8 cellular contexts compared by ENCODE assay signal in the genomic region with DNA sequence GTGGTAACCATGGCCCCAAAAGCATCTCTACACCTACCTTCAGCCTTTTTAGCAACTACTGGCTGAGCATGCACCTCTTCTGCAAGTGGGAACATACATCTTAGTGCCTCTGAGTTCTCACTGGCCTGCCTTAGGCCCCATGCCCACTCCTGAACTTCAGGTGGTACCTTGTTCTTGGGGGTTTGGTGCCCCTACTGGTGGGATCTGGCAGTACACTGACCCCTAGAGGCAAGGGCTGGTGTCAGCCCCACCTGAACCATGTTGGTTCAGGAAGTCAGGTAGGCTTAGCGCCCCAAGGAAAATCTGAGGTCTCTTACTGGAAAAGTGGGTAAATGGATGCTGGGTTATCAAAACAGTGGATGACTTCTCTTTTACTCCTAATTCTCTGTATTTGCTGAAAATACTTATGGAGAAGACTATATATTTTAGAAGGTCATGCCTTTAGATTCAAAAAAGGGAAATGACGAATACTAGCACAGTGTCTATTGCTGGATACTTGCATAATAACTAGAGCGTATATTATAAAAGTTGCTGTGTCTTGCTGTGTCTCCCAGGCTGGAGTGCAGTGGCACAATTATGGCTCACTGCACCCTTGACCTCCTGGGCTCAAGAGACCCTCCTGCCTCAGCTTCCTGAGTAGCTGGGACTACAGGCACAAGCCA.
A peak's percentile ranks its signal among the peaks of the same experiment; 100 is the strongest.
DNase-seq lines count a peak whose midpoint lies in the region; ATAC-seq and TF ChIP-seq lines count a peak whose summit lies in the region.

No MANE protein-coding gene starts in this region.

- no peak overlapping the region for H3K27ac ChIP-seq in CD4-positive, alpha-beta T cell (ENCODE audit: low read depth, low read length)
- no peak overlapping the region for H3K27ac ChIP-seq in ascending aorta
- H3K27ac ChIP-seq in naive thymus-derived CD4-positive, alpha-beta T cell (ENCODE audit: low read depth, low read length): no peak overlapping the region

- H3K27ac Mint-ChIP-seq in CD4-positive, alpha-beta T cell: no peak overlapping the region
- no peak overlapping the region for H3K27ac Mint-ChIP-seq in naive thymus-derived CD4-positive, alpha-beta T cell

- intact Hi-C loops in CD4-positive, alpha-beta T cell (cut with DNase I, micrococcal nuclease): no loop called here
- intact Hi-C loops in ascending aorta (cut with DNase I): no loop called here
- intact Hi-C loops in naive thymus-derived CD4-positive, alpha-beta T cell (cut with micrococcal nuclease): no loop called here

- no peaks in the 10 kb centered on the region for H3K36me3 Mint-ChIP-seq in CD4-positive, alpha-beta T cell (ENCODE audit: low read depth)
- H3K36me3 Mint-ChIP-seq in naive thymus-derived CD4-positive, alpha-beta T cell: no peaks in the 10 kb centered on the region

- H3K36me3 ChIP-seq in ascending aorta (peaks cover 0 to 16% of the 10 kb centered on the region in 2 donors), MG63 (peaks cover 3% of the 10 kb centered on the region)
- no peaks in the 10 kb centered on the region for H3K36me3 ChIP-seq in naive thymus-derived CD4-positive, alpha-beta T cell (ENCODE audit: control insufficient read depth in 2 of 3, insufficient read depth in 3 of 3, low read length in 3 of 3)

- H3K27me3 ChIP-seq in CD4-positive, alpha-beta T cell (ENCODE audit: control insufficient read depth, insufficient read depth, low read length): no peaks in the 10 kb centered on the region
- H3K27me3 ChIP-seq in ascending aorta: no peaks in the 10 kb centered on the region
- H3K27me3 ChIP-seq in naive thymus-derived CD4-positive, alpha-beta T cell (ENCODE audit: control insufficient read depth in 2 of 2, insufficient read depth in 2 of 2, low read length in 2 of 2): no peaks in the 10 kb centered on the region
- no peaks in the 10 kb centered on the region for H3K27me3 ChIP-seq in MG63

- CTCF ChIA-PET in CD4-positive, alpha-beta T cell (lab: Charles Lee): no interaction called here
- CTCF ChIA-PET in naive thymus-derived CD4-positive, alpha-beta T cell (lab: Charles Lee): no interaction called here

- peak in 1 of 10 experiments; percentile 2 for DNase-seq in CD4-positive, alpha-beta T cell
- peak; percentile 54 for DNase-seq in HuH-7 (ENCODE audit: low spot score)
- DNase-seq in ascending aorta (ENCODE audit: low spot score in 2 of 2): no peak
- peak in 1 of 9 donors; percentile 25 for DNase-seq in naive thymus-derived CD4-positive, alpha-beta T cell
- no peak for DNase-seq in MG63
- no peak for DNase-seq in GM03348 (ENCODE audit: low spot score)

- no peaks in the 10 kb centered on the region for H3K27me3 Mint-ChIP-seq in CD4-positive, alpha-beta T cell
- peaks cover 6 to 20% (median 10%) of the 10 kb centered on the region in 5 donors for H3K27me3 Mint-ChIP-seq in naive thymus-derived CD4-positive, alpha-beta T cell

- TF ChIP-seq CTCF in CD4-positive, alpha-beta T cell (IDR thresholded peaks at IDR 0.05): peak; percentile 39
- peak; percentile 18 to 33 (median 29) for TF ChIP-seq CTCF in ascending aorta (IDR thresholded peaks at IDR 0.05)

- POLR2A ChIA-PET in CD4-positive, alpha-beta T cell (lab: Charles Lee): no interaction called here
- POLR2A ChIA-PET in naive thymus-derived CD4-positive, alpha-beta T cell (lab: Charles Lee): no interaction called here

- no peaks in the 10 kb centered on the region for H3K4me1 Mint-ChIP-seq in CD4-positive, alpha-beta T cell (ENCODE audit: low read depth)
- H3K4me1 Mint-ChIP-seq in naive thymus-derived CD4-positive, alpha-beta T cell: peaks cover 0 to 2% (median 0%) of the 10 kb centered on the region in 7 donors

- no peak for ATAC-seq in CD4-positive, alpha-beta T cell (ENCODE audit: poor library complexity)
- ATAC-seq in naive thymus-derived CD4-positive, alpha-beta T cell: peak; percentile 80
- ATAC-seq in GM18517 (IDR thresholded peaks at IDR 0.05; ENCODE audit: unreplicated experiment) (no peak), GM21717 (IDR thresholded peaks at IDR 0.05; ENCODE audit: unreplicated experiment) (no peak)

- H3K4me3 ChIP-seq in ascending aorta (no peak overlapping the region), MG63 (no peak overlapping the region)
- no peak overlapping the region for H3K4me3 ChIP-seq in naive thymus-derived CD4-positive, alpha-beta T cell (ENCODE audit: low read length)

- H3K4me3 Mint-ChIP-seq in CD4-positive, alpha-beta T cell: no peak overlapping the region
- H3K4me3 Mint-ChIP-seq in naive thymus-derived CD4-positive, alpha-beta T cell: no peak overlapping the region

- H3K9me3 ChIP-seq in CD4-positive, alpha-beta T cell (ENCODE audit: control insufficient read depth, low read length): no peaks in the 10 kb centered on the region
- no peaks in the 10 kb centered on the region for H3K9me3 ChIP-seq in ascending aorta
- H3K9me3 ChIP-seq in naive thymus-derived CD4-positive, alpha-beta T cell (ENCODE audit: control insufficient read depth in 2 of 3, low read length in 3 of 3): no peaks in the 10 kb centered on the region
- peaks cover 3% of the 10 kb centered on the region; the same call in 1 of the 2 replicates for H3K9me3 ChIP-seq in MG63

- no peaks in the 10 kb centered on the region for H3K4me1 ChIP-seq in ascending aorta
- H3K4me1 ChIP-seq in naive thymus-derived CD4-positive, alpha-beta T cell (ENCODE audit: control insufficient read depth in 2 of 2, insufficient read depth in 2 of 2, low read length in 2 of 2): no peaks in the 10 kb centered on the region

- no peaks in the 10 kb centered on the region for H3K9me3 Mint-ChIP-seq in CD4-positive, alpha-beta T cell
- peaks cover 0 to 13% (median 3%) of the 10 kb centered on the region in 11 donors for H3K9me3 Mint-ChIP-seq in naive thymus-derived CD4-positive, alpha-beta T cell
